ENCODE assay signal across 18 cellular contexts in genomic region chr1:3423896-3424610, GRCh38. TPM values are rescaled to one million over a fixed set of nuclear protein-coding genes. Genes with fewer than 3 reads are reported as not detected.
DNase-seq lines count a peak whose midpoint lies in the region; ATAC-seq and TF ChIP-seq lines count a peak whose summit lies in the region.
"Had no signal": no experiment of that assay in that cellular context is flagged by ENCODE, and none has a peak within 500 bp of the region (broad histone marks: within the 10 kb centered on the region; RNA-seq: fewer than 3 reads in every experiment).

No MANE protein-coding gene starts in this region.

- peak overlapping the region; percentile 57 for H3K27ac Mint-ChIP-seq in neural crest cell (ENCODE audit: unreplicated experiment)
- H3K27ac Mint-ChIP-seq: activated T-cell treated with anti-CD3 and anti-CD28 coated beads, Interleukin-2, amount 50 U/mL, for 72 hours; GM23338; mesothelial cell of epicardium; stimulated activated naive CD8-positive, alpha-beta T cell treated with anti-CD3 and anti-CD28 coated beads, Interleukin-15, Interleukin-2, amounts not matched to agents 100 ng/mL and 50 ng/mL, for 24 hours; T-helper 1 cell treated with Interleukin-12 subunit alpha and Interleukin-12 subunit beta and Interleukin-4 antibody, amounts not matched to agents 30 μg/mL and 1 μg/mL, for 36 hours had no signal

- peaks cover 4% of the 10 kb centered on the region for H3K27me3 Mint-ChIP-seq in neural crest cell (ENCODE audit: low read depth)

- H3K27me3 ChIP-seq in cardiac muscle cell: no peaks in the 10 kb centered on the region
- H3K27me3 ChIP-seq in right atrium auricular region: no peaks in the 10 kb centered on the region
- H3K27me3 ChIP-seq: ovary, upper lobe of left lung had no signal

- H3K4me3 ChIP-seq in cardiac muscle cell (no peak overlapping the region), right atrium auricular region (no peak overlapping the region)
- H3K4me3 ChIP-seq: GM23338, ovary, upper lobe of left lung had no signal

- H3K4me1 Mint-ChIP-seq in neural crest cell: peaks cover 13% of the 10 kb centered on the region
- H3K4me1 Mint-ChIP-seq: GM23338, mesothelial cell of epicardium had no signal

- H3K27ac ChIP-seq in cardiac muscle cell (peak overlapping the region; percentile 75), right atrium auricular region (no peak overlapping the region)
- H3K27ac ChIP-seq: ovary had no signal

- H3K9me3 Mint-ChIP-seq in neural crest cell: no peaks in the 10 kb centered on the region
- H3K9me3 Mint-ChIP-seq: activated T-cell treated with anti-CD3 and anti-CD28 coated beads, Interleukin-2, amount 50 U/mL, for 72 hours; GM23338; naive thymus-derived CD8-positive, alpha-beta T cell; stimulated activated naive CD8-positive, alpha-beta T cell treated with anti-CD3 and anti-CD28 coated beads, Interleukin-15, Interleukin-2, amounts not matched to agents 100 ng/mL and 50 ng/mL, for 24 hours; T-helper 1 cell treated with Interleukin-12 subunit alpha and Interleukin-12 subunit beta and Interleukin-4 antibody, amounts not matched to agents 30 μg/mL and 1 μg/mL, for 36 hours had no signal

- no peak overlapping the region for H3K4me3 Mint-ChIP-seq in neural crest cell
- H3K4me3 Mint-ChIP-seq: activated T-cell treated with anti-CD3 and anti-CD28 coated beads, Interleukin-2, amount 50 U/mL, for 72 hours; GM23338; mesothelial cell of epicardium; naive thymus-derived CD8-positive, alpha-beta T cell; stimulated activated naive CD8-positive, alpha-beta T cell treated with anti-CD3 and anti-CD28 coated beads, Interleukin-15, Interleukin-2, amounts not matched to agents 100 ng/mL and 50 ng/mL, for 24 hours; T-helper 1 cell treated with Interleukin-12 subunit alpha and Interleukin-12 subunit beta and Interleukin-4 antibody, amounts not matched to agents 30 μg/mL and 1 μg/mL, for 36 hours had no signal

- peaks cover 23% of the 10 kb centered on the region for H3K36me3 ChIP-seq in cardiac muscle cell
- H3K36me3 ChIP-seq in right atrium auricular region: no peaks in the 10 kb centered on the region
- H3K36me3 ChIP-seq: ovary, upper lobe of left lung had no signal

- TF ChIP-seq CTCF in cardiac muscle cell (IDR thresholded peaks at IDR 0.05; ENCODE audit: low read depth, low read length) (no peak), right atrium auricular region (IDR thresholded peaks at IDR 0.05) (no peak), neural crest cell (conservative IDR thresholded peaks at IDR 0.05) (no peak)

- no peaks in the 10 kb centered on the region for H3K9me3 ChIP-seq in cardiac muscle cell (ENCODE audit: low read depth)
- no peaks in the 10 kb centered on the region for H3K9me3 ChIP-seq in right atrium auricular region
- H3K9me3 ChIP-seq: ovary, upper lobe of left lung had no signal

- peak; percentile 4 for ATAC-seq in esophagus mucosa
- no peak for ATAC-seq in GM19467 (IDR thresholded peaks at IDR 0.05; ENCODE audit: unreplicated experiment)

- no peaks in the 10 kb centered on the region for H3K36me3 Mint-ChIP-seq in neural crest cell (ENCODE audit: low read depth)
- H3K36me3 Mint-ChIP-seq: mesothelial cell of epicardium; naive thymus-derived CD8-positive, alpha-beta T cell had no signal

- peaks cover 16% of the 10 kb centered on the region for H3K4me1 ChIP-seq in cardiac muscle cell (ENCODE audit: low read depth)
- H3K4me1 ChIP-seq in right atrium auricular region: peaks cover 0 to 25% of the 10 kb centered on the region in 2 donors

- DNase-seq in cardiac muscle cell (ENCODE audit: low read depth in 1 of 2, low spot score in 1 of 2): peak in 1 of 2 donors; percentile 45
- no peak for DNase-seq in right atrium auricular region (ENCODE audit: low spot score)
- no peak for DNase-seq in neural crest cell (ENCODE audit: low read depth, low spot score)
- DNase-seq in activated CD8-positive, alpha-beta memory T cell treated with anti-CD3 and anti-CD28 coated beads for 24 hours: no peak
- no peak for DNase-seq in CD1c-positive myeloid dendritic cell (ENCODE audit: extremely low spot score)
- DNase-seq in NCI-H128 (lab: John Stamatoyannopoulos, UW; ENCODE audit: unreplicated experiment): no peak
- DNase-seq: NCI-H1694; NK-92 treated with Interleukin-12 subunit alpha and Interleukin-12 subunit beta, amount 100 ng/mL, for 24 hours had no signal

RNA-seq across cellular contexts. Expression of gene ARHGEF16, which starts 30.4 kb away (rescaled TPM):
- total RNA-seq in cardiac muscle cell (7.2 and 11.8 TPM in 2 replicates), right atrium auricular region (1 to 10 TPM in 1 of 2 donors, under 1 TPM in 1; 0.22 to 1.5 TPM), esophagus mucosa (19.9 TPM), neural crest cell (11.3 and 12.2 TPM in 2 replicates)
- polyA plus RNA-seq in cardiac muscle cell: 5.8 and 6.0 TPM in 2 replicates
- total RNA-seq: naive thymus-derived CD8-positive, alpha-beta T cell had no signal
- polyA plus RNA-seq: naive thymus-derived CD8-positive, alpha-beta T cell had no signal
